Comparison of ENCODE assay signal across 8 cellular contexts in genomic region chr10:1420663-1421362, GRCh38.
A peak's percentile ranks its signal among the peaks of the same experiment; 100 is the strongest.
DNase-seq lines count a peak whose midpoint lies in the region; ATAC-seq, FAIRE-seq and TF ChIP-seq lines count a peak whose summit lies in the region.

No MANE protein-coding gene starts in this region.

- H3K27me3 Mint-ChIP-seq in T-cell: peaks cover 26 to 42% of the 10 kb centered on the region in 2 donors

- intact Hi-C loops in kidney (cut with DNase I): no loop called here

- peaks cover 11 to 14% (median 11%) of the 10 kb centered on the region in 3 donors for H3K4me1 Mint-ChIP-seq in T-cell

- ATAC-seq in HG02885 (IDR thresholded peaks at IDR 0.05; ENCODE audit: poor library complexity, unreplicated experiment): peak; percentile 91
- ATAC-seq in T-cell (replicated peaks in 1 of 4): peak; percentile 70 to 84 (median 80)

- H3K36me3 ChIP-seq in kidney (ENCODE audit: control insufficient read depth in 1 of 2, insufficient read depth in 2 of 2, low read length in 2 of 2): no peaks in the 10 kb centered on the region

- no peak overlapping the region for H3K27ac Mint-ChIP-seq in T-cell

- H3K9ac ChIP-seq in kidney (ENCODE audit: low read length in 2 of 2): no peak overlapping the region

- H3K4me1 ChIP-seq in kidney (ENCODE audit: control insufficient read depth in 1 of 2, insufficient read depth in 1 of 2, low read depth in 1 of 2, low read length in 2 of 2): no peaks in the 10 kb centered on the region

- no peaks in the 10 kb centered on the region for H3K36me3 Mint-ChIP-seq in T-cell

- in situ Hi-C loops in astrocyte of the cerebellum (cut with HindIII; ENCODE audit: low sequenced_read_pairs): no loop called here

- no peaks in the 10 kb centered on the region for H3K9me3 Mint-ChIP-seq in T-cell

- POLR2A ChIA-PET in T-cell (lab: Charles Lee): no interaction called here

- CTCF ChIA-PET in T-cell (lab: Charles Lee): interaction anchor here (0.6 to 0.9 kb wide), 3 partner anchors 52 to 1355 kb away, joined by 4 to 7 read pairs (median 5); no protein-coding TSS in a partner anchor

- TF ChIP-seq CTCF in astrocyte of the cerebellum (IDR thresholded peaks at IDR 0.05; ENCODE audit: low read depth, low read length, missing control alignments): peak; percentile 53
- TF ChIP-seq CTCF in kidney (IDR thresholded peaks at IDR 0.05; ENCODE audit: borderline replicate concordance, extremely low read depth, insufficient read depth): peak; percentile 66

- no peak overlapping the region for H3K27ac ChIP-seq in kidney (ENCODE audit: low read depth in 2 of 2, low read length in 2 of 2)

- H3K4me3 Mint-ChIP-seq in T-cell: peak overlapping the region in 1 of 3 donors; percentile 44

- peak; percentile 41 for DNase-seq in activated gamma-delta T cell treated with Interleukin-2 at 50 U/mL for 16 hours
- no peak for DNase-seq in activated gamma-delta T cell (lab: John Stamatoyannopoulos, UW)
- peak; percentile 81 for DNase-seq in NCI-H1436 (lab: John Stamatoyannopoulos, UW)
- DNase-seq in T-cell: peak in 26 of 34 experiments; percentile 15 to 56 (median 34)
- DNase-seq in astrocyte of the cerebellum (ENCODE audit: low read depth): no peak
- DNase-seq in kidney: no peak
- DNase-seq in stimulated activated CD4-positive, alpha-beta T cell treated with anti-CD3 and anti-CD28 coated beads, Interleukin-4, amount 100 ng/mL, for 24 hours: peak; percentile 69

- no peak overlapping the region for H3K4me3 ChIP-seq in astrocyte of the cerebellum (ENCODE audit: low read depth, low read length)
- peak overlapping the region; percentile 16 to 47 for H3K4me3 ChIP-seq in kidney (ENCODE audit: low read length in 2 of 2)

- no peaks in the 10 kb centered on the region for H3K9me3 ChIP-seq in kidney (ENCODE audit: control insufficient read depth in 1 of 2, low read length in 2 of 2)

- FAIRE-seq in kidney (lab: Jason Lieb, UNC): no peak

Comparison
In these comparisons a context has a peak if more than half of its experiments do, and no peak if none do; other contexts are left out.
1. DNase-seq: peak in activated gamma-delta T cell treated with Interleukin-2 at 50 U/mL for 16 hours (single experiment), NCI-H1436 (single experiment), T-cell (26 of 34) and stimulated activated CD4-positive, alpha-beta T cell treated with anti-CD3 and anti-CD28 coated beads, Interleukin-4, amount 100 ng/mL, for 24 hours (single experiment); none in activated gamma-delta T cell (single experiment), astrocyte of the cerebellum (single experiment) and kidney (single experiment).